Comparison of ENCODE assay signal across 1 cellular context in genomic region chr1:113630340-113631327, GRCh38.
TF ChIP-seq lines count a peak whose summit lies in the region.

No MANE protein-coding gene starts in this region.

TF ChIP-seq in H1, 55 proteins besides CTCF, POLR2A, EP300 and RAD21 (continued from another document):
- TF ChIP-seq CHD7 (IDR thresholded peaks at IDR 0.05; ENCODE audit: insufficient replicate concordance, low read length) (no peak), SIX5 (IDR thresholded peaks at IDR 0.05; ENCODE audit: low read depth, low read length) (no peak), RFX5 (IDR thresholded peaks at IDR 0.05; ENCODE audit: borderline replicate concordance, low read depth, low read length) (no peak), EGR1 (IDR thresholded peaks at IDR 0.05; ENCODE audit: borderline replicate concordance, low read depth, low read length) (no peak), E2F6 (IDR thresholded peaks at IDR 0.05) (no peak), KDM4A (IDR thresholded peaks at IDR 0.05; ENCODE audit: low read depth, low read length, severe bottlenecking) (no peak), CHD1 (IDR thresholded peaks at IDR 0.05; ENCODE audit: low read depth, low read length) (no peak)
TF ChIP-seq in H1: peak in this region for 0.
